Comparison of ENCODE assay signal across 1 cellular context in genomic region chr3:127431066-127431465, GRCh38.
TF ChIP-seq lines count a peak whose summit lies in the region.

No MANE protein-coding gene starts in this region.

TF ChIP-seq in HEK293, 187 proteins besides CTCF, POLR2A, EP300 and RAD21 (continued from another document):
- TF ChIP-seq ZNF148 (tag by site-specific recombination; IDR thresholded peaks at IDR 0.05; ENCODE audit: borderline replicate concordance) (0 out of 2 replicates have a peak, but pooled peaks have one; percentile 52), ZNF555 (tag by site-specific recombination; conservative IDR thresholded peaks at IDR 0.05) (no peak), PRDM4 (tag by site-specific recombination; IDR thresholded peaks at IDR 0.05) (no peak), ZNF398 (tag by site-specific recombination; IDR thresholded peaks at IDR 0.05) (peak; percentile 53), ZNF76 (tag by site-specific recombination; IDR thresholded peaks at IDR 0.05; ENCODE audit: borderline replicate concordance, low read depth) (no peak), ZNF660 (tag by site-specific recombination; IDR thresholded peaks at IDR 0.05) (0 out of 2 replicates have a peak, but pooled peaks have one; percentile 22), ZNF610 (tag by site-specific recombination; IDR thresholded peaks at IDR 0.05; ENCODE audit: borderline replicate concordance) (no peak), ZBTB26 (tag by site-specific recombination; optimal IDR thresholded peaks at IDR 0.05) (no peak), KLF10 (tag by site-specific recombination; IDR thresholded peaks at IDR 0.05) (no peak), ZBTB1 (tag by site-specific recombination; IDR thresholded peaks at IDR 0.05) (no peak), ZNF169 (tag by site-specific recombination; IDR thresholded peaks at IDR 0.05) (no peak), ZNF514 (tag by site-specific recombination; IDR thresholded peaks at IDR 0.05) (no peak), PRDM10 (tag by site-specific recombination; IDR thresholded peaks at IDR 0.05) (peak; percentile 80), ZIC2 (tag by site-specific recombination; IDR thresholded peaks at IDR 0.05) (no peak), ZSCAN30 (tag by site-specific recombination; IDR thresholded peaks at IDR 0.05) (no peak), ZNF658 (tag by site-specific recombination; IDR thresholded peaks at IDR 0.05) (no peak), ZNF433 (tag by site-specific recombination; IDR thresholded peaks at IDR 0.05; ENCODE audit: low read depth) (no peak), FEZF1 (tag by site-specific recombination; IDR thresholded peaks at IDR 0.05) (peak; percentile 34; the same call in 1 of the 2 replicates), ZNF174 (tag by site-specific recombination; IDR thresholded peaks at IDR 0.05) (no peak), OVOL3 (tag by site-specific recombination; IDR thresholded peaks at IDR 0.05) (no peak), ZNF114 (tag by site-specific recombination; IDR thresholded peaks at IDR 0.05) (no peak), ZNF175 (tag by site-specific recombination; IDR thresholded peaks at IDR 0.05) (no peak)
